ENCODE assay signal across 31 cellular contexts in the genomic region with DNA sequence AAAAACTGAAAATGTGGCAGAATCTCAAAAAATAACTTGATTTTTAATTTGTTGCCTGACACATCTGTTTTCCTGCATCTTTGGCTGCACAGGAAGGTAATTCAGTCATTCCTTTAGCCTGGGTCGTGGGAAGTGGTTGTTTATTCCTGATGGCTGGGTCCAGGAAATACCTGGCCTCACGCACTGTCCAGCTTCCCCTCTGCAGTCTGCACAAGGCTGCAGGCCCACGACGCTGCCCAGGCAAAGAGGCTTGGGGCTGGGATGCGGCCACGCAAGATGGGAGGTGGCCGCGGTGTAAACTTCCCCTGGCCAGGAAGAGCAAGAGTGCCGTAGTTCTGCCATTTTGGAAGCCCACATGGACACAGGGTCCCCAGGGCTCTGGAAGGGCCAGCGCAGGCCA.
"Had no signal": no experiment of that assay in that cellular context is flagged by ENCODE, and none has a peak within 500 bp of the region (broad histone marks: within the 10 kb centered on the region; RNA-seq: fewer than 3 reads in every experiment).

No MANE protein-coding gene starts in this region.

- H3K4me3 ChIP-seq: ascending aorta, breast epithelium, cardiac muscle cell, colonic mucosa, esophagus squamous epithelium, gastroesophageal sphincter, heart right ventricle had no signal

- H3K9me3 ChIP-seq: ascending aorta, breast epithelium, colonic mucosa, esophagus squamous epithelium, gastroesophageal sphincter had no signal

- H3K36me3 ChIP-seq: ascending aorta, breast epithelium, cardiac muscle cell, colonic mucosa, heart right ventricle had no signal

- H3K9me3 Mint-ChIP-seq: activated CD4-positive, alpha-beta memory T cell treated with anti-CD3 and anti-CD28 coated beads for 36 hours; activated CD4-positive, alpha-beta T cell treated with anti-CD3 and anti-CD28 coated beads, Interleukin-2, amount 10 ng/mL, durations not matched to agents 24 days and 14 days; activated naive CD4-positive, alpha-beta T cell treated with anti-CD3 and anti-CD28 coated beads, Interleukin-2, amount 10 ng/mL, durations not matched to agents 7 days and 5 days; activated naive CD4-positive, alpha-beta T cell treated with anti-CD3 and anti-CD28 coated beads, Interleukin-2, amount 50 U/mL, for 72 hours; activated naive CD8-positive, alpha-beta T cell treated with anti-CD3 and anti-CD28 coated beads, Interleukin-2, amount 10 ng/mL, durations not matched to agents 7 days and 5 days; activated T-helper 1 cell treated with anti-CD3 and anti-CD28 coated beads, Interleukin-12 subunit alpha, Interleukin-12 subunit beta, Interleukin-2, Interleukin-4 antibody, amounts not matched to agents 30 ng/mL and 10 ng/mL and 1 ng/mL, durations not matched to agents 14 hours and 24 hours and 36 hours; effector memory CD8-positive, alpha-beta T cell had no signal

- H3K27ac ChIP-seq: ascending aorta, breast epithelium, cardiac muscle cell, colonic mucosa, epithelial cell of prostate, esophagus squamous epithelium, gastroesophageal sphincter, heart right ventricle had no signal

- H3K27me3 Mint-ChIP-seq: activated CD4-positive, alpha-beta memory T cell treated with anti-CD3 and anti-CD28 coated beads for 36 hours; activated CD4-positive, alpha-beta T cell treated with anti-CD3 and anti-CD28 coated beads for 36 hours; activated CD4-positive, alpha-beta T cell treated with anti-CD3 and anti-CD28 coated beads, Interleukin-2, amount 10 ng/mL, durations not matched to agents 24 days and 14 days; activated CD8-positive, alpha-beta memory T cell treated with anti-CD3 and anti-CD28 coated beads, Interleukin-2, amount 10 ng/mL, durations not matched to agents 7 days and 5 days; activated naive CD4-positive, alpha-beta T cell treated with anti-CD3 and anti-CD28 coated beads, Interleukin-2, amount 10 ng/mL, durations not matched to agents 7 days and 5 days; activated naive CD8-positive, alpha-beta T cell treated with anti-CD3 and anti-CD28 coated beads, Interleukin-2, amount 10 ng/mL, durations not matched to agents 7 days and 5 days; brain; effector memory CD8-positive, alpha-beta T cell had no signal

- H3K27ac Mint-ChIP-seq: activated CD4-positive, alpha-beta memory T cell treated with anti-CD3 and anti-CD28 coated beads for 36 hours; activated CD4-positive, alpha-beta T cell treated with anti-CD3 and anti-CD28 coated beads for 36 hours; activated CD4-positive, alpha-beta T cell treated with anti-CD3 and anti-CD28 coated beads, Interleukin-2, amount 10 ng/mL, durations not matched to agents 24 days and 14 days; activated CD8-positive, alpha-beta memory T cell treated with anti-CD3 and anti-CD28 coated beads, Interleukin-2, amount 10 ng/mL, durations not matched to agents 7 days and 5 days; activated CD8-positive, alpha-beta T cell treated with anti-CD3 and anti-CD28 coated beads, Interleukin-2, amount 10 ng/mL, durations not matched to agents 7 days and 5 days; activated naive CD4-positive, alpha-beta T cell treated with anti-CD3 and anti-CD28 coated beads, Interleukin-2, amount 10 ng/mL, durations not matched to agents 7 days and 5 days; activated T-helper 1 cell treated with anti-CD3 and anti-CD28 coated beads, Interleukin-12 subunit alpha, Interleukin-12 subunit beta, Interleukin-2, Interleukin-4 antibody, amounts not matched to agents 30 ng/mL and 10 ng/mL and 1 ng/mL, durations not matched to agents 14 hours and 24 hours and 36 hours had no signal

- H3K36me3 Mint-ChIP-seq: activated CD4-positive, alpha-beta memory T cell treated with anti-CD3 and anti-CD28 coated beads for 36 hours had no signal

- H3K4me1 ChIP-seq: ascending aorta, breast epithelium, colonic mucosa had no signal

- DNase-seq: activated CD4-positive, alpha-beta memory T cell treated with anti-CD3 and anti-CD28 coated beads for 36 hours; activated CD4-positive, alpha-beta T cell treated with anti-CD3 and anti-CD28 coated beads for 36 hours; activated CD4-positive, alpha-beta T cell treated with anti-CD3 and anti-CD28 coated beads, Interleukin-2, amount 10 ng/mL, durations not matched to agents 24 days and 14 days; activated CD4-positive, CD25-positive, alpha-beta regulatory T cell; activated CD4-positive, CD25-positive, alpha-beta regulatory T cell treated with anti-CD3 and anti-CD28 coated beads, Interleukin-2, amount 50 U/mL, for 72 hours; activated CD8-positive, alpha-beta memory T cell treated with anti-CD3 and anti-CD28 coated beads, Interleukin-2, amount 10 ng/mL, durations not matched to agents 7 days and 5 days; activated CD8-positive, alpha-beta memory T cell treated with anti-CD3 and anti-CD28 coated beads, Interleukin-2, amount 50 U/mL, for 4 hours; activated CD8-positive, alpha-beta T cell treated with anti-CD3 and anti-CD28 coated beads, Interleukin-2, amount 10 ng/mL, durations not matched to agents 7 days and 5 days; activated gamma-delta T cell; activated naive CD4-positive, alpha-beta T cell; activated naive CD4-positive, alpha-beta T cell treated with anti-CD3 and anti-CD28 coated beads, Interleukin-2, amount 10 ng/mL, durations not matched to agents 7 days and 5 days; activated naive CD8-positive, alpha-beta T cell treated with anti-CD3 and anti-CD28 coated beads, Interleukin-2, amount 10 ng/mL, durations not matched to agents 7 days and 5 days; activated T-cell treated with anti-CD3 and anti-CD28 coated beads, Interleukin-2, amount 50 U/mL, for 1 hour; activated T-cell treated with anti-CD3 and anti-CD28 coated beads, Interleukin-2, amount 50 U/mL, for 48 hours; central memory CD4-positive, alpha-beta T cell; cerebellar nuclear complex; colonic mucosa; effector CD4-positive, alpha-beta T cell; effector memory CD8-positive, alpha-beta T cell; esophagus squamous epithelium; foreskin melanocyte; heart right ventricle; T-helper 2 cell had no signal

- H3K4me3 Mint-ChIP-seq: activated CD4-positive, alpha-beta memory T cell treated with anti-CD3 and anti-CD28 coated beads for 36 hours; activated CD4-positive, alpha-beta T cell treated with anti-CD3 and anti-CD28 coated beads for 36 hours; activated CD4-positive, alpha-beta T cell treated with anti-CD3 and anti-CD28 coated beads, Interleukin-2, amount 10 ng/mL, durations not matched to agents 24 days and 14 days; activated CD8-positive, alpha-beta memory T cell treated with anti-CD3 and anti-CD28 coated beads, Interleukin-2, amount 10 ng/mL, durations not matched to agents 7 days and 5 days; activated CD8-positive, alpha-beta T cell treated with anti-CD3 and anti-CD28 coated beads, Interleukin-2, amount 10 ng/mL, durations not matched to agents 7 days and 5 days; activated naive CD4-positive, alpha-beta T cell treated with anti-CD3 and anti-CD28 coated beads, Interleukin-2, amount 10 ng/mL, durations not matched to agents 7 days and 5 days; activated naive CD8-positive, alpha-beta T cell treated with anti-CD3 and anti-CD28 coated beads, Interleukin-2, amount 10 ng/mL, durations not matched to agents 7 days and 5 days; activated T-helper 1 cell treated with anti-CD3 and anti-CD28 coated beads, Interleukin-12 subunit alpha, Interleukin-12 subunit beta, Interleukin-2, Interleukin-4 antibody, amounts not matched to agents 30 ng/mL and 10 ng/mL and 1 ng/mL, durations not matched to agents 14 hours and 24 hours and 36 hours; brain had no signal

- H3K27me3 ChIP-seq: ascending aorta, breast epithelium, cardiac muscle cell, colonic mucosa, esophagus squamous epithelium, gastroesophageal sphincter, heart right ventricle had no signal

- ATAC-seq: activated CD4-positive, alpha-beta T cell treated with anti-CD3 and anti-CD28 coated beads for 36 hours; activated CD8-positive, alpha-beta memory T cell treated with anti-CD3 and anti-CD28 coated beads, Interleukin-2, amount 10 ng/mL, durations not matched to agents 7 days and 5 days; activated CD8-positive, alpha-beta T cell treated with anti-CD3 and anti-CD28 coated beads, Interleukin-2, amount 10 ng/mL, durations not matched to agents 7 days and 5 days; activated naive CD4-positive, alpha-beta T cell treated with anti-CD3 and anti-CD28 coated beads, Interleukin-2, amount 50 U/mL, for 72 hours; effector memory CD8-positive, alpha-beta T cell; gastroesophageal sphincter had no signal
